In genomic region chr1:32013386-32014198, GRCh38 we compare ENCODE assay signal across 8 cellular contexts. TPM values are rescaled to one million over a fixed set of nuclear protein-coding genes. Genes with fewer than 3 reads are reported as not detected.
A peak's percentile ranks its signal among the peaks of the same experiment; 100 is the strongest.
DNase-seq lines count a peak whose midpoint lies in the region; ATAC-seq, FAIRE-seq and TF ChIP-seq lines count a peak whose summit lies in the region.

A gene with protein sequence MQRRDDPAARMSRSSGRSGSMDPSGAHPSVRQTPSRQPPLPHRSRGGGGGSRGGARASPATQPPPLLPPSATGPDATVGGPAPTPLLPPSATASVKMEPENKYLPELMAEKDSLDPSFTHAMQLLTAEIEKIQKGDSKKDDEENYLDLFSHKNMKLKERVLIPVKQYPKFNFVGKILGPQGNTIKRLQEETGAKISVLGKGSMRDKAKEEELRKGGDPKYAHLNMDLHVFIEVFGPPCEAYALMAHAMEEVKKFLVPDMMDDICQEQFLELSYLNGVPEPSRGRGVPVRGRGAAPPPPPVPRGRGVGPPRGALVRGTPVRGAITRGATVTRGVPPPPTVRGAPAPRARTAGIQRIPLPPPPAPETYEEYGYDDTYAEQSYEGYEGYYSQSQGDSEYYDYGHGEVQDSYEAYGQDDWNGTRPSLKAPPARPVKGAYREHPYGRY (plus strand): TSS chr1:32013868. CDS start chr1:32013996, 128 bp downstream.

- H2AFZ ChIP-seq in keratinocyte (ENCODE audit: control insufficient read depth, low read length), result peak within 1 kb of the TSS; percentile 94

- H3K9ac ChIP-seq in keratinocyte (ENCODE audit: control insufficient read depth, extremely low read depth, insufficient read depth, low read length), result peak within 1 kb of the TSS; percentile 93

- H3K9me1 ChIP-seq in keratinocyte (ENCODE audit: control insufficient read depth, extremely low read depth, insufficient read depth, low read length), result peaks cover 3% of the 10 kb centered on the region

- H3K27ac ChIP-seq in keratinocyte (ENCODE audit: control insufficient read depth, insufficient read depth, low read length), result peak within 1 kb of the TSS; percentile 68

- H3K9me3 ChIP-seq in keratinocyte (ENCODE audit: control insufficient read depth, low read depth, low read length), result no peaks in the 10 kb centered on the region

- H3K4me2 ChIP-seq in keratinocyte (ENCODE audit: control insufficient read depth, extremely low read depth, insufficient read depth, low read depth, low read length), result peak within 1 kb of the TSS; percentile 92

- H3K79me2 ChIP-seq in keratinocyte (ENCODE audit: control insufficient read depth, insufficient read depth, low read length), result peaks cover 48% of the 10 kb centered on the region

- FAIRE-seq in keratinocyte (lab: Jason Lieb, UNC), result no peak

- dilution Hi-C loops in keratinocyte (cut with MboI; ENCODE audit: extremely low pct_ligation_motif_present, low sequenced_read_pairs), result no loop called here

- peaks cover 15% of the 10 kb centered on the region for H3K4me1 ChIP-seq in keratinocyte (ENCODE audit: control insufficient read depth, extremely low read depth, insufficient read depth, low read length)

- peak; percentile 100 for DNase-seq in AG20443 (ENCODE audit: low spot score)
- peak; percentile 77 for DNase-seq in NCI-H510A (lab: John Stamatoyannopoulos, UW)
- peak; percentile 99 for DNase-seq in activated CD4-positive, alpha-beta T cell treated with anti-CD3 and anti-CD28 coated beads for 1 hour
- DNase-seq in cerebellum (ENCODE audit: low spot score), result peak; percentile 97
- peak; percentile 89 for DNase-seq in keratinocyte (ENCODE audit: low read depth, low spot score)
- DNase-seq in stimulated activated CD4-positive, alpha-beta T cell treated with anti-CD3 and anti-CD28 coated beads, Interleukin-15, amount 100 ng/mL, for 1 hour (ENCODE audit: low read depth in 1 of 2, low spot score in 1 of 2), result peak; percentile 96 to 97

- ATAC-seq in HG03432 (IDR thresholded peaks at IDR 0.05; ENCODE audit: unreplicated experiment), result peak; percentile 88

- peak within 1 kb of the TSS; percentile 89 to 99 (median 96) for H3K4me3 ChIP-seq in keratinocyte (ENCODE audit: control insufficient read depth in 2 of 3, extremely low read depth in 1 of 3, insufficient read depth in 2 of 3, low read depth in 1 of 3, low read length in 3 of 3)

- no peak for TF ChIP-seq CTCF in keratinocyte (optimal IDR thresholded peaks at IDR 0.05 in 1 of 3, IDR thresholded peaks at IDR 0.05 in 1 of 3, conservative IDR thresholded peaks at IDR 0.05 in 1 of 3; ENCODE audit: extremely low read depth in 1 of 3, insufficient read depth in 2 of 3, low read length in 3 of 3)

- peak; percentile 95 for TF ChIP-seq POLR2A in GM19099 (IDR thresholded peaks at IDR 0.05; ENCODE audit: extremely low read depth, insufficient read length, low read depth)

- peaks cover 20% of the 10 kb centered on the region for H4K20me1 ChIP-seq in keratinocyte (ENCODE audit: control insufficient read depth, extremely low read depth, insufficient read depth, low read length)

- H3K27me3 ChIP-seq in keratinocyte (ENCODE audit: control insufficient read depth, extremely low read depth, insufficient read depth, low read length), result no peaks in the 10 kb centered on the region

- peaks cover 0 to 2% of the 10 kb centered on the region in 2 experiments for H3K36me3 ChIP-seq in keratinocyte (ENCODE audit: control insufficient read depth in 2 of 2, extremely low read depth in 1 of 2, insufficient read depth in 2 of 2, low read length in 2 of 2)

RNA-seq across cellular contexts. Expression of the gene that starts here (rescaled TPM):
- total RNA-seq in cerebellum, result 82.9 TPM
- polyA plus RNA-seq in keratinocyte, result 23.1 to 74.9 TPM (median 54.7 TPM) in 3 replicates
- 43.5 TPM for polyA plus RNA-seq in keratinocyte (2011; ENCODE audit: low read depth)
- polyA plus RNA-seq in keratinocyte (2011; cell fraction: cytosol; rRNA removed), result 45.3 and 51.3 TPM in 2 replicates
- polyA plus RNA-seq in keratinocyte (2011; cell fraction: nucleus; rRNA removed), result 46.3 and 49.5 TPM in 2 replicates
- 63.3 and 111 TPM in 2 replicates for polyA plus RNA-seq in keratinocyte (2012; ENCODE audit: low replicate concordance)
- 20.2 to 89.6 TPM (median 38.8 TPM) in 3 replicates for polyA minus RNA-seq in keratinocyte
- 33.8 TPM for polyA minus RNA-seq in keratinocyte (2011; cell fraction: cytosol; rRNA and poly(A)+ RNA removed)
- polyA minus RNA-seq in keratinocyte (2011; cell fraction: nucleus; rRNA and poly(A)+ RNA removed), result 18.8 and 30.8 TPM in 2 replicates

Comparison
In these comparisons a context has a peak if more than half of its experiments do, and no peak if none do; other contexts are left out.
1. Peak in every context shown above with its lines: DNase-seq, ATAC-seq, H3K4me3 ChIP-seq and H3K27ac ChIP-seq.